ENCODE assay signal across 1 cellular context in genomic region chr13:45466359-45466758, GRCh38.
TF ChIP-seq lines count a peak whose summit lies in the region.

No MANE protein-coding gene starts in this region.

TF ChIP-seq in GM23338, 12 proteins besides CTCF, POLR2A, EP300 and RAD21 (continued from another document):
- TF ChIP-seq, protein P1, sequence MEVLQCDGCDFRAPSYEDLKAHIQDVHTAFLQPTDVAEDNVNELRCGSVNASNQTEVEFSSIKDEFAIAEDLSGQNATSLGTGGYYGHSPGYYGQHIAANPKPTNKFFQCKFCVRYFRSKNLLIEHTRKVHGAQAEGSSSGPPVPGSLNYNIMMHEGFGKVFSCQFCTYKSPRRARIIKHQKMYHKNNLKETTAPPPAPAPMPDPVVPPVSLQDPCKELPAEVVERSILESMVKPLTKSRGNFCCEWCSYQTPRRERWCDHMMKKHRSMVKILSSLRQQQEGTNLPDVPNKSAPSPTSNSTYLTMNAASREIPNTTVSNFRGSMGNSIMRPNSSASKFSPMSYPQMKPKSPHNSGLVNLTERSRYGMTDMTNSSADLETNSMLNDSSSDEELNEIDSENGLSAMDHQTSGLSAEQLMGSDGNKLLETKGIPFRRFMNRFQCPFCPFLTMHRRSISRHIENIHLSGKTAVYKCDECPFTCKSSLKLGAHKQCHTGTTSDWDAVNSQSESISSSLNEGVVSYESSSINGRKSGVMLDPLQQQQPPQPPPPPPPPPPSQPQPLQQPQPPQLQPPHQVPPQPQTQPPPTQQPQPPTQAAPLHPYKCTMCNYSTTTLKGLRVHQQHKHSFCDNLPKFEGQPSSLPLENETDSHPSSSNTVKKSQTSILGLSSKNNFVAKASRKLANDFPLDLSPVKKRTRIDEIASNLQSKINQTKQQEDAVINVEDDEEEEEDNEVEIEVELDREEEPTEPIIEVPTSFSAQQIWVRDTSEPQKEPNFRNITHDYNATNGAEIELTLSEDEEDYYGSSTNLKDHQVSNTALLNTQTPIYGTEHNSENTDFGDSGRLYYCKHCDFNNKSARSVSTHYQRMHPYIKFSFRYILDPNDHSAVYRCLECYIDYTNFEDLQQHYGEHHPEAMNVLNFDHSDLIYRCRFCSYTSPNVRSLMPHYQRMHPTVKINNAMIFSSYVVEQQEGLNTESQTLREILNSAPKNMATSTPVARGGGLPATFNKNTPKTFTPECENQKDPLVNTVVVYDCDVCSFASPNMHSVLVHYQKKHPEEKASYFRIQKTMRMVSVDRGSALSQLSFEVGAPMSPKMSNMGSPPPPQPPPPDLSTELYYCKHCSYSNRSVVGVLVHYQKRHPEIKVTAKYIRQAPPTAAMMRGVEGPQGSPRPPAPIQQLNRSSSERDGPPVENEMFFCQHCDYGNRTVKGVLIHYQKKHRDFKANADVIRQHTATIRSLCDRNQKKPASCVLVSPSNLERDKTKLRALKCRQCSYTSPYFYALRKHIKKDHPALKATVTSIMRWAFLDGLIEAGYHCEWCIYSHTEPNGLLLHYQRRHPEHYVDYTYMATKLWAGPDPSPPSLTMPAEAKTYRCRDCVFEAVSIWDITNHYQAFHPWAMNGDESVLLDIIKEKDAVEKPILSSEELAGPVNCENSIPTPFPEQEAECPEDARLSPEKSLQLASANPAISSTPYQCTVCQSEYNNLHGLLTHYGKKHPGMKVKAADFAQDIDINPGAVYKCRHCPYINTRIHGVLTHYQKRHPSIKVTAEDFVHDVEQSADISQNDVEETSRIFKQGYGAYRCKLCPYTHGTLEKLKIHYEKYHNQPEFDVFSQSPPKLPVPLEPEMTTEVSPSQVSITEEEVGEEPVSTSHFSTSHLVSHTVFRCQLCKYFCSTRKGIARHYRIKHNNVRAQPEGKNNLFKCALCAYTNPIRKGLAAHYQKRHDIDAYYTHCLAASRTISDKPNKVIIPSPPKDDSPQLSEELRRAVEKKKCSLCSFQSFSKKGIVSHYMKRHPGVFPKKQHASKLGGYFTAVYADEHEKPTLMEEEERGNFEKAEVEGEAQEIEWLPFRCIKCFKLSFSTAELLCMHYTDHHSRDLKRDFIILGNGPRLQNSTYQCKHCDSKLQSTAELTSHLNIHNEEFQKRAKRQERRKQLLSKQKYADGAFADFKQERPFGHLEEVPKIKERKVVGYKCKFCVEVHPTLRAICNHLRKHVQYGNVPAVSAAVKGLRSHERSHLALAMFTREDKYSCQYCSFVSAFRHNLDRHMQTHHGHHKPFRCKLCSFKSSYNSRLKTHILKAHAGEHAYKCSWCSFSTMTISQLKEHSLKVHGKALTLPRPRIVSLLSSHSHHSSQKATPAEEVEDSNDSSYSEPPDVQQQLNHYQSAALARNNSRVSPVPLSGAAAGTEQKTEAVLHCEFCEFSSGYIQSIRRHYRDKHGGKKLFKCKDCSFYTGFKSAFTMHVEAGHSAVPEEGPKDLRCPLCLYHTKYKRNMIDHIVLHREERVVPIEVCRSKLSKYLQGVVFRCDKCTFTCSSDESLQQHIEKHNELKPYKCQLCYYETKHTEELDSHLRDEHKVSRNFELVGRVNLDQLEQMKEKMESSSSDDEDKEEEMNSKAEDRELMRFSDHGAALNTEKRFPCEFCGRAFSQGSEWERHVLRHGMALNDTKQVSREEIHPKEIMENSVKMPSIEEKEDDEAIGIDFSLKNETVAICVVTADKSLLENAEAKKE (CRISPR knock-in tag; IDR thresholded peaks at IDR 0.05): no peak
- TF ChIP-seq ZNF114 (CRISPR knock-in tag; IDR thresholded peaks at IDR 0.05): no peak
- no peak for TF ChIP-seq ZNF331 (CRISPR knock-in tag; IDR thresholded peaks at IDR 0.05; ENCODE audit: low read depth)
- TF ChIP-seq JUNB (IDR thresholded peaks at IDR 0.05; ENCODE audit: unreplicated experiment): no peak
- no peak for TF ChIP-seq ETS1 (IDR thresholded peaks at IDR 0.05)
- TF ChIP-seq POLR2AphosphoS5 (IDR thresholded peaks at IDR 0.05; ENCODE audit: low read depth): no peak
